8 cellular contexts compared by ENCODE assay signal in genomic region chr19:14369399-14370168, GRCh38. TPM values are rescaled to one million over a fixed set of nuclear protein-coding genes. Genes with fewer than 3 reads are reported as not detected.
DNase-seq lines count a peak whose midpoint lies in the region; ATAC-seq and TF ChIP-seq lines count a peak whose summit lies in the region.

No MANE protein-coding gene starts in this region.

- no peaks in the 10 kb centered on the region for H3K27me3 Mint-ChIP-seq in activated CD4-positive, alpha-beta T cell treated with anti-CD3 and anti-CD28 coated beads, Interleukin-2, amount 10 ng/mL, durations not matched to agents 24 days and 14 days

- H3K27me3 ChIP-seq in duodenal mucosa (ENCODE audit: control insufficient read depth in 1 of 2, insufficient read depth in 2 of 2, low read length in 2 of 2): no peaks in the 10 kb centered on the region

- H3K4me1 Mint-ChIP-seq in activated CD4-positive, alpha-beta T cell treated with anti-CD3 and anti-CD28 coated beads, Interleukin-2, amount 10 ng/mL, durations not matched to agents 24 days and 14 days: peaks cover 57% of the 10 kb centered on the region

- TF ChIP-seq CTCF in GM20000 (IDR thresholded peaks at IDR 0.05; ENCODE audit: extremely low read depth, missing control alignments): no peak

- intact Hi-C loops in activated CD4-positive, alpha-beta T cell treated with anti-CD3 and anti-CD28 coated beads, Interleukin-2, amount 10 ng/mL, durations not matched to agents 24 days and 14 days (cut with micrococcal nuclease): loop anchor here (2.0 to 5.0 kb wide), 2 partner anchors 49 to 232 kb away; partner anchors contain the start of genes ASF1B and DDX39A
- intact Hi-C loops in left colon (cut with DNase I, micrococcal nuclease): no loop called here

- no peaks in the 10 kb centered on the region for H3K36me3 ChIP-seq in duodenal mucosa (ENCODE audit: control insufficient read depth in 1 of 2, insufficient read depth in 2 of 2, low read length in 2 of 2)

- peaks cover 3% of the 10 kb centered on the region for H3K9me3 Mint-ChIP-seq in activated CD4-positive, alpha-beta T cell treated with anti-CD3 and anti-CD28 coated beads, Interleukin-2, amount 10 ng/mL, durations not matched to agents 24 days and 14 days

- H3K27ac Mint-ChIP-seq in activated CD4-positive, alpha-beta T cell treated with anti-CD3 and anti-CD28 coated beads, Interleukin-2, amount 10 ng/mL, durations not matched to agents 24 days and 14 days: peak overlapping the region; percentile 100

- H3K9ac ChIP-seq in duodenal mucosa (ENCODE audit: low read depth in 1 of 2, low read length in 2 of 2): peak overlapping the region; percentile 20 to 29

- peaks cover 7% of the 10 kb centered on the region for H3K36me3 Mint-ChIP-seq in activated CD4-positive, alpha-beta T cell treated with anti-CD3 and anti-CD28 coated beads, Interleukin-2, amount 10 ng/mL, durations not matched to agents 24 days and 14 days (ENCODE audit: low read depth)

- peaks cover 12 to 23% of the 10 kb centered on the region in 2 donors for H3K4me1 ChIP-seq in duodenal mucosa (ENCODE audit: control insufficient read depth in 1 of 2, insufficient read depth in 2 of 2, low read length in 2 of 2)

- H3K9me3 ChIP-seq in duodenal mucosa (ENCODE audit: control insufficient read depth in 1 of 2, low read length in 2 of 2): no peaks in the 10 kb centered on the region

- DNase-seq in GM20000 (ENCODE audit: low spot score): peak; percentile 40
- peak; percentile 96 for DNase-seq in activated CD4-positive, alpha-beta T cell treated with anti-CD3 and anti-CD28 coated beads, Interleukin-2, amount 10 ng/mL, durations not matched to agents 24 days and 14 days
- DNase-seq in stimulated activated CD4-positive, alpha-beta T cell treated with anti-CD3 and anti-CD28 coated beads, Interleukin-12 subunit alpha, Interleukin-12 subunit beta, amount 100 ng/mL, for 4 hours: peak; percentile 82
- DNase-seq in left colon: no peak

- H3K4me3 ChIP-seq in duodenal mucosa (ENCODE audit: low read depth in 1 of 2, low read length in 2 of 2): peak overlapping the region in 1 of 2 donors; percentile 37

- no peak for ATAC-seq in HG03439 (IDR thresholded peaks at IDR 0.05; ENCODE audit: unreplicated experiment)
- ATAC-seq in HG03108 (IDR thresholded peaks at IDR 0.05; ENCODE audit: unreplicated experiment): no peak
- ATAC-seq in left colon: no peak
- ATAC-seq in HG02852 (IDR thresholded peaks at IDR 0.05; ENCODE audit: unreplicated experiment): no peak

- H3K4me3 Mint-ChIP-seq in activated CD4-positive, alpha-beta T cell treated with anti-CD3 and anti-CD28 coated beads, Interleukin-2, amount 10 ng/mL, durations not matched to agents 24 days and 14 days: peak overlapping the region; percentile 78

- peak overlapping the region; percentile 71 for H3K27ac ChIP-seq in duodenal mucosa (ENCODE audit: low read depth, low read length)

RNA-seq across cellular contexts. Expression of gene ADGRE5, which starts 11.7 kb away (rescaled TPM):
- 206 and 209 TPM in 2 replicates for total RNA-seq in activated CD4-positive, alpha-beta T cell treated with anti-CD3 and anti-CD28 coated beads, Interleukin-2, amount 10 ng/mL, durations not matched to agents 24 days and 14 days
- total RNA-seq in left colon: 100 to 1,000 TPM; 147 to 173 TPM

RNA-seq across cellular contexts. Expression of gene DDX39A, which starts 49.6 kb away (rescaled TPM):
- total RNA-seq in activated CD4-positive, alpha-beta T cell treated with anti-CD3 and anti-CD28 coated beads, Interleukin-2, amount 10 ng/mL, durations not matched to agents 24 days and 14 days: 274 and 280 TPM in 2 replicates
- total RNA-seq in left colon: 10 to 100 TPM; 55.3 to 85.8 TPM

Comparison
In these comparisons a context has a peak if more than half of its experiments do, and no peak if none do; other contexts are left out.
1. DNase-seq: peak in GM20000 (single experiment), activated CD4-positive, alpha-beta T cell treated with anti-CD3 and anti-CD28 coated beads, Interleukin-2, amount 10 ng/mL, durations not matched to agents 24 days and 14 days (single experiment) and stimulated activated CD4-positive, alpha-beta T cell treated with anti-CD3 and anti-CD28 coated beads, Interleukin-12 subunit alpha, Interleukin-12 subunit beta, amount 100 ng/mL, for 4 hours (single experiment); none in left colon (0 of 2).